ENCODE assay signal across 8 cellular contexts in the genomic region with DNA sequence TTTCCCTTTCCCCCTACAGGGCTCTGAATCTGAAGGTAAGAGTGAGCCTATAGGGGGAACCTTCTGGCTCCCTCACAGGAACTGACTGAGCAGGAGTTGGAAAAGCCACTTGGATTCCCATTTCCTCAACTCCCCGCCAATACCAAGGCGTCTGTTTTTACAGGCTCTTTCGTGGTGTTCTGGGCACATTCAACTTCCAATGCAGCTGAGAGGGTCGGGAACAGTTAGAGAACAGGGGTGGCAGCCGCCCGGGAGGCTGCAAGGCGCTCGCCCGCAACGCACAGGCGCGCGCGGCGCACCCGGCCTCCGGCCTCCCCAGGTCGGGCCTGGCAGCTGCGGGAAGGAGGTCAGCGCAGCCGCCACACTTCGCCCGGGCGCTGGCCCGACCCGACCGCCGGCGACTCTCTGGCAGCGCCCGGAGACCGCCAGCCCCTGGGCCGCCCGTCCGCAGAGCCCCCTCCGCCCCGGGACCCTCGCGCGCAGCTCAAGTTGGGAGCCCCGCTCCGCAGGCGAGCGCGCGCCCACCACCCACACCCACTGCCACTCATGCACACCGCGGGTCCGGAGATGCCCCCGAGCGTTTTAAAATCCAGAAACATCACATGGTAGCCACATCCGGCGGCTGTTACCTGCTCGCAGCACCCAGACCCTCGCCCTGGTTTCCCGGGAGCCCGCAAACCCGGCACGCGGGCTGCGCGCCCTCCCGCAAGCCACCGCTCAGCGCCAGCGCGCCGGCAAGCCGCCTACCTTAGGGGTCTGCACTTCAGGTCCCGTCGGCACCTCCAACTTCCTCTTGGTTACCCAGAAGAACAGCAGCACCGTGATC. TPM values are rescaled to one million over a fixed set of nuclear protein-coding genes. Genes with fewer than 3 reads are reported as not detected.
DNase-seq lines count a peak whose midpoint lies in the region; ATAC-seq, FAIRE-seq and TF ChIP-seq lines count a peak whose summit lies in the region.

No MANE protein-coding gene starts in this region.

- peak; percentile 43 for DNase-seq in D721Med (ENCODE audit: insufficient read length, low spot score)
- peak; percentile 51 for DNase-seq in HT1080 (ENCODE audit: low read depth)
- DNase-seq in left lobe of liver (ENCODE audit: low spot score), result no peak
- no peak for DNase-seq in tibial nerve (ENCODE audit: low spot score in 2 of 2)
- DNase-seq in NCI-H446 (lab: John Stamatoyannopoulos, UW), result no peak

- peak overlapping the region; percentile 83 to 90 (median 89) for H3K4me3 Mint-ChIP-seq in brain

- no peaks in the 10 kb centered on the region for H3K9me3 ChIP-seq in tibial nerve

- no peak for FAIRE-seq in D721Med (lab: Jason Lieb, UNC)

- peaks cover 0 to 12% (median 0%) of the 10 kb centered on the region in 5 experiments for H3K9me3 Mint-ChIP-seq in brain

- peak overlapping the region in 3 of 5 experiments; percentile 62 to 72 (median 72) for H3K27ac Mint-ChIP-seq in brain

- ATAC-seq in left lobe of liver (peak; percentile 43), HG02973 (IDR thresholded peaks at IDR 0.05; ENCODE audit: unreplicated experiment) (no peak), GM18519 (IDR thresholded peaks at IDR 0.05; ENCODE audit: low FRiP score, unreplicated experiment) (no peak)

- no peaks in the 10 kb centered on the region for H3K36me3 ChIP-seq in tibial nerve

- TF ChIP-seq POLR2A in tibial nerve (IDR thresholded peaks at IDR 0.05), result no peak

- H3K27ac ChIP-seq in tibial nerve, result no peak overlapping the region

- H3K27me3 Mint-ChIP-seq in brain, result peaks cover 32% of the 10 kb centered on the region

- H3K36me3 Mint-ChIP-seq in brain, result no peaks in the 10 kb centered on the region

- 1% methylated on average over 37 to 56 of the region's 72 CpGs for WGBS in tibial nerve, 2 donors

- TF ChIP-seq CTCF in D721Med (IDR thresholded peaks at IDR 0.05; ENCODE audit: insufficient read depth, missing control alignments) (no peak), brain (conservative IDR thresholded peaks at IDR 0.05) (no peak), tibial nerve (IDR thresholded peaks at IDR 0.05) (no peak)

- TF ChIP-seq EP300 in tibial nerve (IDR thresholded peaks at IDR 0.05), result no peak

- H3K4me3 ChIP-seq in tibial nerve, result peak overlapping the region; percentile 14 to 60 (median 52)

- H3K4me1 ChIP-seq in tibial nerve, result peaks cover 0 to 24% (median 15%) of the 10 kb centered on the region in 4 donors

- H3K27me3 ChIP-seq in tibial nerve, result peaks cover 0 to 59% of the 10 kb centered on the region in 2 donors

- peaks cover 56% of the 10 kb centered on the region for H3K4me1 Mint-ChIP-seq in brain

RNA-seq across cellular contexts. Expression of a gene that starts 0.8 kb away (rescaled TPM):
- total RNA-seq in HT1080 (2014; rRNA removed; shearing (Covaris generic)), result 46.3 and 62.7 TPM in 2 replicates
- polyA plus RNA-seq in HT1080 (2015; cell fraction: cytosol; rRNA removed), result 38.1 and 46.8 TPM in 2 replicates
- polyA plus RNA-seq in HT1080 (2015; cell fraction: nucleus; rRNA removed), result 53.6 and 55.8 TPM in 2 replicates
- polyA plus RNA-seq in brain (ENCODE audit: insufficient read depth, low read depth, low replicate concordance), result 2.5 TPM
- total RNA-seq in left lobe of liver, result 0.55 TPM
- 1 to 10 TPM in 1 of 4 donors, under 1 TPM in 2, not detected in 1; 0.21 to 4.2 (median 0.78) TPM for total RNA-seq in tibial nerve

Comparison
In these comparisons a context has a peak if more than half of its experiments do, and no peak if none do; other contexts are left out.
1. DNase-seq: peak in D721Med (single experiment) and HT1080 (single experiment); none in left lobe of liver (single experiment), tibial nerve (0 of 2) and NCI-H446 (0 of 2).